1 cellular context compared by ENCODE assay signal in genomic region chr9:107173422-107174180, GRCh38.
TF ChIP-seq lines count a peak whose summit lies in the region.

No MANE protein-coding gene starts in this region.

TF ChIP-seq in GM23338, 12 proteins besides CTCF, POLR2A, EP300 and RAD21 (continued from another document):
- no peak for TF ChIP-seq ZNF462 (CRISPR knock-in tag; IDR thresholded peaks at IDR 0.05)
- no peak for TF ChIP-seq ETS1 (IDR thresholded peaks at IDR 0.05)
- no peak for TF ChIP-seq ZNF331 (CRISPR knock-in tag; IDR thresholded peaks at IDR 0.05; ENCODE audit: low read depth)
- no peak for TF ChIP-seq ZNF114 (CRISPR knock-in tag; IDR thresholded peaks at IDR 0.05)
- no peak for TF ChIP-seq CREB1 (CRISPR knock-in tag; IDR thresholded peaks at IDR 0.05; ENCODE audit: low read depth)
- TF ChIP-seq JUNB (IDR thresholded peaks at IDR 0.05; ENCODE audit: unreplicated experiment), result no peak
